In genomic region chr6:135644394-135644793, GRCh38 we compare ENCODE assay signal across 29 cellular contexts.
DNase-seq lines count a peak whose midpoint lies in the region; ATAC-seq and TF ChIP-seq lines count a peak whose summit lies in the region.
"Had no signal": no experiment of that assay in that cellular context is flagged by ENCODE, and none has a peak within 500 bp of the region (broad histone marks: within the 10 kb centered on the region; RNA-seq: fewer than 3 reads in every experiment).

No MANE protein-coding gene starts in this region.

- H3K4me3 Mint-ChIP-seq in activated CD4-positive, alpha-beta T cell treated with anti-CD3 and anti-CD28 coated beads for 36 hours = no peak overlapping the region
- no peak overlapping the region for H3K4me3 Mint-ChIP-seq in activated T-cell treated with anti-CD3 and anti-CD28 coated beads, Interleukin-2, amount 50 U/mL, for 4 hours
- H3K4me3 Mint-ChIP-seq in activated T-helper 1 cell treated with anti-CD3 and anti-CD28 coated beads, Interleukin-12 subunit alpha, Interleukin-12 subunit beta, Interleukin-2, Interleukin-4 antibody, amounts not matched to agents 30 ng/mL and 10 ng/mL and 1 ng/mL, durations not matched to agents 14 hours and 24 hours and 36 hours = peak overlapping the region; percentile 86
- H3K4me3 Mint-ChIP-seq in stimulated activated effector memory CD8-positive, alpha-beta T cell treated with anti-CD3 and anti-CD28 coated beads, Interleukin-12 subunit alpha, Interleukin-12 subunit beta, amount 100 ng/mL, for 72 hours = peak overlapping the region; percentile 27
- H3K4me3 Mint-ChIP-seq: CD14-positive monocyte, HFFc6 had no signal

- no peak for DNase-seq in activated CD4-positive, alpha-beta T cell treated with anti-CD3 and anti-CD28 coated beads for 36 hours
- DNase-seq in activated CD4-positive, alpha-beta T cell treated with anti-CD3 and anti-CD28 coated beads for 48 hours = no peak
- DNase-seq in activated T-cell treated with anti-CD3 and anti-CD28 coated beads, Interleukin-2, amount 50 U/mL, for 4 hours = no peak
- no peak for DNase-seq in activated T-cell treated with anti-CD3 and anti-CD28 coated beads, Interleukin-2, amount 50 U/mL, for 48 hours
- no peak for DNase-seq in activated T-helper 1 cell treated with anti-CD3 and anti-CD28 coated beads, Interleukin-12 subunit alpha, Interleukin-12 subunit beta, Interleukin-2, Interleukin-4 antibody, amounts not matched to agents 30 ng/mL and 10 ng/mL and 1 ng/mL, durations not matched to agents 14 hours and 24 hours and 36 hours (ENCODE audit: low spot score)
- no peak for DNase-seq in stimulated activated effector memory CD8-positive, alpha-beta T cell treated with anti-CD3 and anti-CD28 coated beads, Interleukin-12 subunit alpha, Interleukin-12 subunit beta, amount 100 ng/mL, for 72 hours (ENCODE audit: low spot score in 2 of 2)
- no peak for DNase-seq in erythroblast (lab: John Stamatoyannopoulos, UW)
- DNase-seq: 8988T; ACHN; BE2C; CD8-positive, alpha-beta memory T cell; DMS 273 treated with DMSO at 0.1 percent for 48 hours; DMS79; EL; GDM1; GOT3; HFFc6; IMR-90; MM.1S; NCI-H2029; NCI-H446 treated with DMSO at 0.1 percent for 48 hours; NCI-H526; NCI-H82; NK-92 treated with Interleukin-12 subunit alpha and Interleukin-12 subunit beta, amount 100 ng/mL, for 24 hours; PC-3 had no signal

- peaks cover 39% of the 10 kb centered on the region for H3K36me3 Mint-ChIP-seq in activated CD4-positive, alpha-beta T cell treated with anti-CD3 and anti-CD28 coated beads for 36 hours (ENCODE audit: low read depth)
- H3K36me3 Mint-ChIP-seq in activated T-cell treated with anti-CD3 and anti-CD28 coated beads, Interleukin-2, amount 50 U/mL, for 4 hours (ENCODE audit: insufficient read depth) = no peaks in the 10 kb centered on the region
- H3K36me3 Mint-ChIP-seq in activated T-helper 1 cell treated with anti-CD3 and anti-CD28 coated beads, Interleukin-12 subunit alpha, Interleukin-12 subunit beta, Interleukin-2, Interleukin-4 antibody, amounts not matched to agents 30 ng/mL and 10 ng/mL and 1 ng/mL, durations not matched to agents 14 hours and 24 hours and 36 hours (ENCODE audit: low read depth) = peaks cover 55% of the 10 kb centered on the region
- H3K36me3 Mint-ChIP-seq in stimulated activated effector memory CD8-positive, alpha-beta T cell treated with anti-CD3 and anti-CD28 coated beads, Interleukin-12 subunit alpha, Interleukin-12 subunit beta, amount 100 ng/mL, for 72 hours = peaks cover 25% of the 10 kb centered on the region
- H3K36me3 Mint-ChIP-seq: CD14-positive monocyte had no signal

- no peak for TF ChIP-seq POLR2A in erythroblast (IDR thresholded peaks at IDR 0.05; ENCODE audit: low read length)

- CTCF ChIA-PET in activated CD4-positive, alpha-beta T cell treated with anti-CD3 and anti-CD28 coated beads for 36 hours (lab: Charles Lee) = no interaction called here

- ATAC-seq in activated CD4-positive, alpha-beta T cell treated with anti-CD3 and anti-CD28 coated beads for 36 hours = no peak
- ATAC-seq in activated T-cell treated with anti-CD3 and anti-CD28 coated beads, Interleukin-2, amount 50 U/mL, for 4 hours = peak; percentile 19 to 27
- peak; percentile 57 for ATAC-seq in stimulated activated effector memory CD8-positive, alpha-beta T cell treated with anti-CD3 and anti-CD28 coated beads, Interleukin-12 subunit alpha, Interleukin-12 subunit beta, amount 100 ng/mL, for 72 hours
- ATAC-seq in HG03520 (IDR thresholded peaks at IDR 0.05; ENCODE audit: unreplicated experiment) = no peak
- ATAC-seq: GM12878, PC-3, Right ventricle myocardium inferior had no signal

- no peaks in the 10 kb centered on the region for H3K27me3 Mint-ChIP-seq in activated CD4-positive, alpha-beta T cell treated with anti-CD3 and anti-CD28 coated beads for 36 hours
- peaks cover 4% of the 10 kb centered on the region for H3K27me3 Mint-ChIP-seq in activated T-cell treated with anti-CD3 and anti-CD28 coated beads, Interleukin-2, amount 50 U/mL, for 4 hours (ENCODE audit: low read depth)
- no peaks in the 10 kb centered on the region for H3K27me3 Mint-ChIP-seq in activated T-helper 1 cell treated with anti-CD3 and anti-CD28 coated beads, Interleukin-12 subunit alpha, Interleukin-12 subunit beta, Interleukin-2, Interleukin-4 antibody, amounts not matched to agents 30 ng/mL and 10 ng/mL and 1 ng/mL, durations not matched to agents 14 hours and 24 hours and 36 hours (ENCODE audit: insufficient read depth)

- H3K4me1 Mint-ChIP-seq in activated CD4-positive, alpha-beta T cell treated with anti-CD3 and anti-CD28 coated beads for 36 hours = peaks cover 57% of the 10 kb centered on the region
- peaks cover 26% of the 10 kb centered on the region for H3K4me1 Mint-ChIP-seq in activated T-cell treated with anti-CD3 and anti-CD28 coated beads, Interleukin-2, amount 50 U/mL, for 4 hours (ENCODE audit: low read depth)
- H3K4me1 Mint-ChIP-seq in activated T-helper 1 cell treated with anti-CD3 and anti-CD28 coated beads, Interleukin-12 subunit alpha, Interleukin-12 subunit beta, Interleukin-2, Interleukin-4 antibody, amounts not matched to agents 30 ng/mL and 10 ng/mL and 1 ng/mL, durations not matched to agents 14 hours and 24 hours and 36 hours (ENCODE audit: low read depth) = peaks cover 70% of the 10 kb centered on the region
- H3K4me1 Mint-ChIP-seq in stimulated activated effector memory CD8-positive, alpha-beta T cell treated with anti-CD3 and anti-CD28 coated beads, Interleukin-12 subunit alpha, Interleukin-12 subunit beta, amount 100 ng/mL, for 72 hours = peaks cover 71% of the 10 kb centered on the region

- peak overlapping the region; percentile 63 for H3K27ac Mint-ChIP-seq in activated CD4-positive, alpha-beta T cell treated with anti-CD3 and anti-CD28 coated beads for 36 hours
- peak overlapping the region; percentile 73 for H3K27ac Mint-ChIP-seq in activated T-helper 1 cell treated with anti-CD3 and anti-CD28 coated beads, Interleukin-12 subunit alpha, Interleukin-12 subunit beta, Interleukin-2, Interleukin-4 antibody, amounts not matched to agents 30 ng/mL and 10 ng/mL and 1 ng/mL, durations not matched to agents 14 hours and 24 hours and 36 hours
- H3K27ac Mint-ChIP-seq in stimulated activated effector memory CD8-positive, alpha-beta T cell treated with anti-CD3 and anti-CD28 coated beads, Interleukin-12 subunit alpha, Interleukin-12 subunit beta, amount 100 ng/mL, for 72 hours = peak overlapping the region; percentile 69
- H3K27ac Mint-ChIP-seq: CD14-positive monocyte; CD8-positive, alpha-beta memory T cell; HFFc6 had no signal

- H3K9me3 Mint-ChIP-seq in activated CD4-positive, alpha-beta T cell treated with anti-CD3 and anti-CD28 coated beads for 36 hours (ENCODE audit: low read depth) = peaks cover 21% of the 10 kb centered on the region
- H3K9me3 Mint-ChIP-seq in activated T-cell treated with anti-CD3 and anti-CD28 coated beads, Interleukin-2, amount 50 U/mL, for 4 hours = peaks cover 3% of the 10 kb centered on the region
- peaks cover 58% of the 10 kb centered on the region for H3K9me3 Mint-ChIP-seq in activated T-helper 1 cell treated with anti-CD3 and anti-CD28 coated beads, Interleukin-12 subunit alpha, Interleukin-12 subunit beta, Interleukin-2, Interleukin-4 antibody, amounts not matched to agents 30 ng/mL and 10 ng/mL and 1 ng/mL, durations not matched to agents 14 hours and 24 hours and 36 hours
- H3K9me3 Mint-ChIP-seq in stimulated activated effector memory CD8-positive, alpha-beta T cell treated with anti-CD3 and anti-CD28 coated beads, Interleukin-12 subunit alpha, Interleukin-12 subunit beta, amount 100 ng/mL, for 72 hours = peaks cover 12% of the 10 kb centered on the region
- H3K9me3 Mint-ChIP-seq: HFFc6 had no signal

- POLR2A ChIA-PET in activated CD4-positive, alpha-beta T cell treated with anti-CD3 and anti-CD28 coated beads for 36 hours (lab: Charles Lee) = interaction anchor here (0.7 kb wide), 1 partner anchor 285 kb away, joined by 3 read pairs; no protein-coding TSS in a partner anchor

- intact Hi-C loops in activated CD4-positive, alpha-beta T cell treated with anti-CD3 and anti-CD28 coated beads for 36 hours (cut with DNase I, micrococcal nuclease) = loop anchor here (5.0 kb wide), 3 partner anchors 37 to 67 kb away; no protein-coding TSS in a partner anchor
- intact Hi-C loops in activated T-helper 1 cell treated with anti-CD3 and anti-CD28 coated beads, Interleukin-12 subunit alpha, Interleukin-12 subunit beta, Interleukin-2, Interleukin-4 antibody, amounts not matched to agents 30 ng/mL and 10 ng/mL and 1 ng/mL, durations not matched to agents 14 hours and 24 hours and 36 hours (cut with micrococcal nuclease) = loop anchor here (10.0 kb wide), 1 partner anchor 1140 kb away; no protein-coding TSS in a partner anchor

Comparison
In these comparisons a context has a peak if more than half of its experiments do, and no peak if none do; other contexts are left out.
1. ATAC-seq: peak in activated T-cell treated with anti-CD3 and anti-CD28 coated beads, Interleukin-2, amount 50 U/mL, for 4 hours (2 of 2) and stimulated activated effector memory CD8-positive, alpha-beta T cell treated with anti-CD3 and anti-CD28 coated beads, Interleukin-12 subunit alpha, Interleukin-12 subunit beta, amount 100 ng/mL, for 72 hours (single experiment); none in activated CD4-positive, alpha-beta T cell treated with anti-CD3 and anti-CD28 coated beads for 36 hours (single experiment) and HG03520 (single experiment).
2. H3K4me3 Mint-ChIP-seq: peak in activated T-helper 1 cell treated with anti-CD3 and anti-CD28 coated beads, Interleukin-12 subunit alpha, Interleukin-12 subunit beta, Interleukin-2, Interleukin-4 antibody, amounts not matched to agents 30 ng/mL and 10 ng/mL and 1 ng/mL, durations not matched to agents 14 hours and 24 hours and 36 hours (single experiment) and stimulated activated effector memory CD8-positive, alpha-beta T cell treated with anti-CD3 and anti-CD28 coated beads, Interleukin-12 subunit alpha, Interleukin-12 subunit beta, amount 100 ng/mL, for 72 hours (single experiment); none in activated CD4-positive, alpha-beta T cell treated with anti-CD3 and anti-CD28 coated beads for 36 hours (single experiment) and activated T-cell treated with anti-CD3 and anti-CD28 coated beads, Interleukin-2, amount 50 U/mL, for 4 hours (single experiment).
3. Peak in every context shown above with its lines, with median percentiles within 50 percentile points of each other: H3K27ac Mint-ChIP-seq.